8 cellular contexts compared by ENCODE assay signal in genomic region chr12:100199347-100200136, GRCh38. TPM values are rescaled to one million over a fixed set of nuclear protein-coding genes. Genes with fewer than 3 reads are reported as not detected.
DNase-seq lines count a peak whose midpoint lies in the region; ATAC-seq and TF ChIP-seq lines count a peak whose summit lies in the region.

No MANE protein-coding gene starts in this region.

- H3K27me3 ChIP-seq in right lobe of liver: no peaks in the 10 kb centered on the region

- peaks cover 0 to 6% (median 0%) of the 10 kb centered on the region in 4 donors for H3K36me3 ChIP-seq in right lobe of liver

- 2% methylated on average over 8 of the region's 78 CpGs for WGBS in right lobe of liver (ENCODE audit: insufficient coverage, low coverage, low lambda C conversion rate, missing lambda C conversion rate)

- H3K27ac ChIP-seq in right lobe of liver: peak overlapping the region in 1 of 3 donors; percentile 60

- peaks cover 0 to 18% (median 7%) of the 10 kb centered on the region in 4 donors for H3K4me1 ChIP-seq in right lobe of liver

- H3K4me3 ChIP-seq in right lobe of liver: peak overlapping the region; percentile 68 to 88 (median 78)

- DNase-seq in NCI-H82 (lab: John Stamatoyannopoulos, UW): peak; percentile 65
- no peak for DNase-seq in NCI-H82 treated with DMSO at 0.1 percent for 48 hours (lab: John Stamatoyannopoulos, UW; ENCODE audit: unreplicated experiment)
- peak; percentile 79 for DNase-seq in NCI-H146 treated with DMSO at 0.1 percent for 48 hours (lab: John Stamatoyannopoulos, UW; ENCODE audit: unreplicated experiment)
- peak; percentile 35 to 58 (median 44) for DNase-seq in activated CD4-positive, CD25-positive, alpha-beta regulatory T cell (lab: John Stamatoyannopoulos, UW)
- DNase-seq in cerebellum (ENCODE audit: low spot score): peak; percentile 57
- DNase-seq in right lobe of liver: peak; percentile 92 to 94 (median 94)
- peak; percentile 41 to 52 (median 49) for DNase-seq in stimulated activated CD4-positive, alpha-beta T cell treated with anti-CD3 and anti-CD28 coated beads, TNF-alpha, amount 100 ng/mL, for 1 hour (ENCODE audit: low read depth in 3 of 3, low spot score in 1 of 3)

- ATAC-seq in HG02884 (IDR thresholded peaks at IDR 0.05; ENCODE audit: unreplicated experiment): peak; percentile 51
- ATAC-seq in right lobe of liver: peak; percentile 90 to 95 (median 92)

- intact Hi-C loops in right lobe of liver (cut with DNase I): no loop called here

- TF ChIP-seq CTCF in right lobe of liver (IDR thresholded peaks at IDR 0.05): no peak

- no peaks in the 10 kb centered on the region for H3K9me3 ChIP-seq in right lobe of liver

- no peak for TF ChIP-seq POLR2A in right lobe of liver (IDR thresholded peaks at IDR 0.05)

RNA-seq across cellular contexts. Expression of gene ACTR6, which starts 1.1 kb away (rescaled TPM):
- total RNA-seq in cerebellum: 30.1 TPM
- 10 to 100 TPM in 4 of 6 experiments, 1 to 10 TPM in 2; 5.7 to 16.0 (median 13.1) TPM for total RNA-seq in right lobe of liver

RNA-seq across cellular contexts. Expression of gene BLTP3B, which starts 56.9 kb away (rescaled TPM):
- 58.5 TPM for total RNA-seq in cerebellum
- 10 to 100 TPM; 26.1 to 34.5 (median 29.8) TPM for total RNA-seq in right lobe of liver
